ENCODE assay signal across 5 cellular contexts in genomic region chr2:47147011-47147410, GRCh38. TPM values are rescaled to one million over a fixed set of nuclear protein-coding genes. Genes with fewer than 3 reads are reported as not detected.
"Had no signal": no experiment of that assay in that cellular context is flagged by ENCODE, and none has a peak within 500 bp of the region (broad histone marks: within the 10 kb centered on the region; RNA-seq: fewer than 3 reads in every experiment).

No MANE protein-coding gene starts in this region.

- ATAC-seq: GM23338 had no signal

- DNase-seq: H9, HCEC 1CT had no signal

- H3K27ac Mint-ChIP-seq: GM23338, H9, IgD-negative memory B cell had no signal

- H3K4me1 Mint-ChIP-seq: GM23338, H9, IgD-negative memory B cell had no signal

- H3K4me3 Mint-ChIP-seq: GM23338, H9, IgD-negative memory B cell had no signal

- H3K27me3 Mint-ChIP-seq: IgD-negative memory B cell had no signal

- H3K4me3 ChIP-seq: GM23338 had no signal

- H3K9me3 Mint-ChIP-seq: GM23338, H9 had no signal

RNA-seq across cellular contexts. Expression of gene STPG4, which starts 8.1 kb away (rescaled TPM):
- polyA plus RNA-seq: GM23338, H1, IgD-negative memory B cell had no signal
